In the genomic region with DNA sequence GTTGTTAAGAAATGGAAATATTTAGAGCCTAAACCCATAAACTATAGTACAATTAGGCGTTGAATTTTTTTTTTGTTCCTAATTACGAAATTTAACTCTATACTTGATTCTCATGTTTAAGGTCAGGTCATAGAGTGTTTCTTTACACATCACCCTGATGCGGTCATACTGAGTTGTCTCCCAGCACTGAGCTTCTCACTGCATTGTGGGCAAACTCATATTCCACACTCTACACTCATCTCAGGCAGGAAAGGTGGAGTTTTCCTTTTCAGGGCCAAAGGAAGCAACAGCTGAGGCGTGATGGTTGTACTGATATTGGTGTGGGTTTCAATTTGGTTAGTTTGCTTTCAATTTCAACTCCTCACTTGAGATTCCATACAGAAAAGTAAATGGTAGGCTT, we compare ENCODE assay signal across 1 cellular context.
TF ChIP-seq lines count a peak whose summit lies in the region.

No MANE protein-coding gene starts in this region.

TF ChIP-seq in H1, 55 proteins besides CTCF, POLR2A, EP300 and RAD21:
- no peak for TF ChIP-seq SIRT6 (IDR thresholded peaks at IDR 0.05; ENCODE audit: low read length)
- TF ChIP-seq E2F6 (IDR thresholded peaks at IDR 0.05) = no peak
- TF ChIP-seq KDM5A (IDR thresholded peaks at IDR 0.05; ENCODE audit: low read length) = no peak
